In genomic region chr13:59447846-59448620, GRCh38 we compare ENCODE assay signal across 18 cellular contexts.
DNase-seq lines count a peak whose midpoint lies in the region; ATAC-seq and TF ChIP-seq lines count a peak whose summit lies in the region.
"Had no signal": no experiment of that assay in that cellular context is flagged by ENCODE, and none has a peak within 500 bp of the region (broad histone marks: within the 10 kb centered on the region; RNA-seq: fewer than 3 reads in every experiment).

No MANE protein-coding gene starts in this region.

- no peak for TF ChIP-seq POLR2A in erythroblast (IDR thresholded peaks at IDR 0.05; ENCODE audit: low read length)

- no peak overlapping the region for H3K9ac ChIP-seq in trophoblast cell (ENCODE audit: low read length)

- H4K91ac ChIP-seq in trophoblast cell (ENCODE audit: low read depth, low read length) = peak overlapping the region; percentile 26

- no peak overlapping the region for H4K12ac ChIP-seq in trophoblast cell (ENCODE audit: low read depth, low read length)

- no peak overlapping the region for H3K23ac ChIP-seq in trophoblast cell (ENCODE audit: low read length)

- peaks cover 12% of the 10 kb centered on the region for H3K27me3 Mint-ChIP-seq in GM23338 (ENCODE audit: insufficient read depth, low read depth, poor library complexity)

- in situ Hi-C loops in SK-MEL-5 (cut with HindIII; ENCODE audit: low pct_unique_long_range_greater_than_20kb, low sequenced_read_pairs) (no loop called here), KBM-7 (cut with MboI; ENCODE audit: low pct_unique_long_range_greater_than_20kb, low sequenced_read_pairs) (no loop called here)

- peaks cover 70% of the 10 kb centered on the region for H3K4me1 Mint-ChIP-seq in GM23338

- TF ChIP-seq CTCF in GM23338 (conservative IDR thresholded peaks at IDR 0.05; ENCODE audit: low read depth in 2 of 2) = no peak

- H2BK120ac ChIP-seq in trophoblast cell (ENCODE audit: insufficient read depth, low read length, poor library complexity) = peak overlapping the region; percentile 24

- H3K27ac ChIP-seq in GM23338 (ENCODE audit: low read depth) (peak overlapping the region; percentile 78), trophoblast cell (ENCODE audit: low read depth, low read length) (peak overlapping the region; percentile 17)
- H3K27ac ChIP-seq: ascending aorta, VCaP had no signal

- peak; percentile 98 for DNase-seq in GM23338 (ENCODE audit: low spot score)
- DNase-seq in SK-MEL-5 (ENCODE audit: low read depth, low spot score) = peak; percentile 95
- DNase-seq in foreskin melanocyte = peak; percentile 97
- peak; percentile 19 to 80 for DNase-seq in trophoblast cell
- no peak for DNase-seq in KBM-7
- DNase-seq in erythroblast (lab: John Stamatoyannopoulos, UW) = no peak
- DNase-seq: activated effector memory CD4-positive, alpha-beta T cell treated with Interleukin-2 at 50 U/mL for 16 hours; C1 segment of cervical spinal cord; DMS79 treated with DMSO at 0.1 percent for 48 hours; left ventricle myocardium superior; NCI-H1105 treated with DMSO at 0.1 percent for 48 hours; NCI-H446; nephron progenitor cell; stimulated activated CD4-positive, alpha-beta T cell treated with anti-CD3 and anti-CD28 coated beads, Interleukin-2, amount 100 ng/mL, for 48 hours had no signal

- no peak overlapping the region for H2AK5ac ChIP-seq in trophoblast cell (ENCODE audit: low read length)

- H3K4me3 ChIP-seq in GM23338 (no peak overlapping the region), trophoblast cell (ENCODE audit: low read depth, low read length) (no peak overlapping the region)
- H3K4me3 ChIP-seq: ascending aorta had no signal

- H3K4ac ChIP-seq in trophoblast cell (ENCODE audit: low read depth, low read length) = no peak overlapping the region

- 0 out of 2 replicates have a peak, but pooled peaks cover 12% of the 10 kb centered on the region for H3K27me3 ChIP-seq in GM23338 (ENCODE audit: insufficient read depth)
- no peaks in the 10 kb centered on the region for H3K27me3 ChIP-seq in trophoblast cell (ENCODE audit: insufficient read depth, low read length)
- H3K27me3 ChIP-seq: ascending aorta had no signal

- no peaks in the 10 kb centered on the region for H4K20me1 ChIP-seq in GM23338 (replicated peaks; ENCODE audit: insufficient read depth)

- peak overlapping the region; percentile 90 for H3K27ac Mint-ChIP-seq in GM23338
- H3K27ac Mint-ChIP-seq: nephron progenitor cell had no signal

- H3K18ac ChIP-seq in trophoblast cell (ENCODE audit: low read length) = no peak overlapping the region

- H3K4me3 Mint-ChIP-seq in GM23338 = no peak overlapping the region; the same call in 2 of the 3 replicates
- H3K4me3 Mint-ChIP-seq: nephron progenitor cell had no signal

- H3K9me3 ChIP-seq in trophoblast cell (ENCODE audit: insufficient read depth, low read depth, low read length) = no peaks in the 10 kb centered on the region
- H3K9me3 ChIP-seq: ascending aorta had no signal

- no peaks in the 10 kb centered on the region for H3F3A ChIP-seq in GM23338 (replicated peaks; ENCODE audit: low read depth)

- H3K9me2 ChIP-seq in GM23338 (ENCODE audit: insufficient read depth) = no peaks in the 10 kb centered on the region

- no peak overlapping the region for H3K14ac ChIP-seq in trophoblast cell (ENCODE audit: low read length)

- H2AFZ ChIP-seq in GM23338 = no peak overlapping the region
- H2AFZ ChIP-seq in trophoblast cell (ENCODE audit: insufficient read depth, low read length, poor library complexity) = no peak overlapping the region

- H3K79me2 ChIP-seq in GM23338 (replicated peaks; ENCODE audit: insufficient read depth) (no peaks in the 10 kb centered on the region), trophoblast cell (ENCODE audit: control insufficient read depth, insufficient read depth, low read length, poor library complexity) (no peaks in the 10 kb centered on the region)

- H3K9me3 Mint-ChIP-seq in GM23338 = no peaks in the 10 kb centered on the region
- H3K9me3 Mint-ChIP-seq: nephron progenitor cell had no signal

- H3K79me1 ChIP-seq in trophoblast cell (ENCODE audit: low read length) = peaks cover 6% of the 10 kb centered on the region

- H2BK12ac ChIP-seq in trophoblast cell (ENCODE audit: low read length) = no peak overlapping the region

- WGBS in trophoblast cell (ENCODE audit: extremely low coverage, insufficient coverage, insufficient read length) = no CpG with 5 or more reads among the region's 6 CpGs

- no peaks in the 10 kb centered on the region for H3K36me3 ChIP-seq in GM23338 (ENCODE audit: insufficient read depth)
- no peaks in the 10 kb centered on the region for H3K36me3 ChIP-seq in trophoblast cell (ENCODE audit: control insufficient read depth in 1 of 2, insufficient read depth in 2 of 2, low read length in 2 of 2)
- H3K36me3 ChIP-seq: ascending aorta had no signal

- H3K4me2 ChIP-seq in GM23338 = peak overlapping the region; percentile 0
- no peak overlapping the region for H3K4me2 ChIP-seq in trophoblast cell (ENCODE audit: low read length)

- H3K36me3 Mint-ChIP-seq in GM23338 (ENCODE audit: low read depth) = no peaks in the 10 kb centered on the region

- peak overlapping the region; percentile 4 for H2BK5ac ChIP-seq in trophoblast cell (ENCODE audit: low read depth, low read length, poor library complexity)

- ATAC-seq in GM23338 (peak; percentile 95), HG03045 (IDR thresholded peaks at IDR 0.05; ENCODE audit: unreplicated experiment) (no peak), GM18870 (IDR thresholded peaks at IDR 0.05; ENCODE audit: unreplicated experiment) (no peak)
- ATAC-seq: left ventricle myocardium superior had no signal

- H4K8ac ChIP-seq in trophoblast cell (ENCODE audit: low read depth, low read length) = peak overlapping the region; percentile 62

- H3K4me1 ChIP-seq in GM23338 (ENCODE audit: insufficient read depth) = peaks cover 46% of the 10 kb centered on the region
- H3K4me1 ChIP-seq in trophoblast cell (ENCODE audit: control insufficient read depth in 1 of 2, insufficient read depth in 2 of 2, low read length in 2 of 2) = peaks cover 2 to 9% of the 10 kb centered on the region in 2 experiments
- H3K4me1 ChIP-seq: ascending aorta had no signal

TF ChIP-seq in GM23338, 12 proteins besides CTCF, POLR2A, EP300 and RAD21 (continues in another document):
- TF ChIP-seq JUNB (IDR thresholded peaks at IDR 0.05; ENCODE audit: unreplicated experiment) (no peak), POLR2AphosphoS5 (IDR thresholded peaks at IDR 0.05; ENCODE audit: low read depth) (peak; percentile 45), REST (IDR thresholded peaks at IDR 0.05; ENCODE audit: unreplicated experiment) (no peak), ZNF114 (CRISPR knock-in tag; IDR thresholded peaks at IDR 0.05) (peak; percentile 89; the same call in 1 of the 2 replicates), EZH2 (IDR thresholded peaks at IDR 0.05; ENCODE audit: low read depth, unreplicated experiment) (no peak)

Comparison
In these comparisons a context has a peak if more than half of its experiments do, and no peak if none do; other contexts are left out.
1. DNase-seq: peak in GM23338 (single experiment), SK-MEL-5 (single experiment), foreskin melanocyte (single experiment) and trophoblast cell (2 of 2); none in KBM-7 (single experiment) and erythroblast (0 of 2).